1 cellular context compared by ENCODE assay signal in genomic region chr17:4555863-4556646, GRCh38.
TF ChIP-seq lines count a peak whose summit lies in the region.

No MANE protein-coding gene starts in this region.

TF ChIP-seq in GM12878, 131 proteins besides CTCF, POLR2A, EP300 and RAD21:
- TF ChIP-seq HDGF (IDR thresholded peaks at IDR 0.05) = 0 out of 2 replicates have a peak, but pooled peaks have one; percentile 60
- TF ChIP-seq MLLT1 (IDR thresholded peaks at IDR 0.05) = 0 out of 2 replicates have a peak, but pooled peaks have one; percentile 20
- TF ChIP-seq, protein P1, sequence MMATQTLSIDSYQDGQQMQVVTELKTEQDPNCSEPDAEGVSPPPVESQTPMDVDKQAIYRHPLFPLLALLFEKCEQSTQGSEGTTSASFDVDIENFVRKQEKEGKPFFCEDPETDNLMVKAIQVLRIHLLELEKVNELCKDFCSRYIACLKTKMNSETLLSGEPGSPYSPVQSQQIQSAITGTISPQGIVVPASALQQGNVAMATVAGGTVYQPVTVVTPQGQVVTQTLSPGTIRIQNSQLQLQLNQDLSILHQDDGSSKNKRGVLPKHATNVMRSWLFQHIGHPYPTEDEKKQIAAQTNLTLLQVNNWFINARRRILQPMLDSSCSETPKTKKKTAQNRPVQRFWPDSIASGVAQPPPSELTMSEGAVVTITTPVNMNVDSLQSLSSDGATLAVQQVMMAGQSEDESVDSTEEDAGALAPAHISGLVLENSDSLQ (IDR thresholded peaks at IDR 0.05) = no peak
